In the genomic region with DNA sequence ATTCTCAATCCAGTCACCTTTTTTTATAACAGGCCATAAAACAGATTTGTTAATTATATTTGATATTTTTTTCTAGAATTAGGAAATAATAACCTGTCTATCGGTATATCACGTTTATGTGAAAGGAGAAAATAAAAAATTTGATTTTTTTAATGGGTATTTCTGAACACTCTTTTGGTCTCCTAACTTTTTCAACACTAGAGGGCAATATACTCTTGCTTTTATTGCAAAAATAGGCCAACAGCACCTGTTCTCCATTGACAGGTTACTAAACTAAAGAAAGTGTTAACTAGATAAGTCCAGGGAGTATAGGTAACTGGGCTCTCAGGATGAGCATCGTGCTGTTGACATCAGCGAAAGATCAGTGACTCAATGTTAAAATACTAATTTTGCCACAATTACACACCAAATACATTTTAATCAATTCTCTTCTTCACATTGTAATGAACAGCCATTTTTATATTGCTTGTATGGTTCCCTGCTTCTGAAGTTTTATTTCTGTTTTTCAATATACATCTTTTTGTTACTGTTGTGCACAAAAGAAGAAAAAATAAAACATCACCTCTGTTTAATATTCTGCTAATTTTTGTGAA, we compare ENCODE assay signal across 10 cellular contexts. TPM values are rescaled to one million over a fixed set of nuclear protein-coding genes. Genes with fewer than 3 reads are reported as not detected.
DNase-seq lines count a peak whose midpoint lies in the region; ATAC-seq and TF ChIP-seq lines count a peak whose summit lies in the region.
"Had no signal": no experiment of that assay in that cellular context is flagged by ENCODE, and none has a peak within 500 bp of the region (broad histone marks: within the 10 kb centered on the region; RNA-seq: fewer than 3 reads in every experiment).

No MANE protein-coding gene starts in this region.

- no peaks in the 10 kb centered on the region for H3K9me3 ChIP-seq in Caco-2
- H3K9me3 ChIP-seq in Panc1 (ENCODE audit: control insufficient read depth, insufficient read depth, low read depth, low read length): no peaks in the 10 kb centered on the region
- H3K9me3 ChIP-seq in gastroesophageal sphincter: no peaks in the 10 kb centered on the region

- DNase-seq in Caco-2 (peak in 1 of 2 experiments; percentile 20), HT-29 (ENCODE audit: low spot score) (peak; percentile 51), Panc1 (ENCODE audit: low read depth, low spot score) (no peak), germinal center (ENCODE audit: low spot score) (peak; percentile 3), NCI-H226 (no peak)
- no peak for DNase-seq in activated T-cell treated with anti-CD3 and anti-CD28 coated beads, Interleukin-2, amount 50 U/mL, for 48 hours

- intact Hi-C loops in Caco-2 (cut with micrococcal nuclease; ENCODE audit: unreplicated experiment) (loop anchor here (10.0 kb wide), 3 partner anchors 306 to 704 kb away; no protein-coding TSS in a partner anchor), Panc1 (cut with micrococcal nuclease; ENCODE audit: unreplicated experiment) (loop anchor here (5.0 kb wide), 1 partner anchor 447 kb away; no protein-coding TSS in a partner anchor)

- H3K4me3 ChIP-seq in Caco-2 (ENCODE audit: low read depth, low read length) (no peak overlapping the region), Panc1 (ENCODE audit: low read depth in 2 of 2, low read length in 2 of 2) (no peak overlapping the region), gastroesophageal sphincter (no peak overlapping the region)

- TF ChIP-seq CTCF in Caco-2 (IDR thresholded peaks at IDR 0.05; ENCODE audit: insufficient read depth in 1 of 2, low read depth in 1 of 2, low read length in 1 of 2, severe bottlenecking in 1 of 2, unreplicated experiment in 1 of 2): peak; percentile 43 to 57
- peak; percentile 51; the same call in 1 of the 2 replicates for TF ChIP-seq CTCF in Panc1 (IDR thresholded peaks at IDR 0.05)
- TF ChIP-seq CTCF in gastroesophageal sphincter (IDR thresholded peaks at IDR 0.05): peak in 1 of 4 experiments; percentile 51

- H3K27ac ChIP-seq in Panc1 (ENCODE audit: low read length) (no peak overlapping the region), gastroesophageal sphincter (no peak overlapping the region)

- peaks cover 3% of the 10 kb centered on the region for H3K27me3 Mint-ChIP-seq in Caco-2 (ENCODE audit: insufficient read depth, unreplicated experiment)

- no peaks in the 10 kb centered on the region for H3K4me1 ChIP-seq in Caco-2
- no peaks in the 10 kb centered on the region for H3K4me1 ChIP-seq in Panc1 (ENCODE audit: control insufficient read depth, insufficient read depth, low read length)
- no peaks in the 10 kb centered on the region for H3K4me1 ChIP-seq in gastroesophageal sphincter

- H3K4me3 Mint-ChIP-seq in Caco-2 (ENCODE audit: unreplicated experiment): no peak overlapping the region

- H3K9me3 Mint-ChIP-seq in Caco-2 (ENCODE audit: unreplicated experiment): no peaks in the 10 kb centered on the region

- H3K27me3 ChIP-seq in Caco-2 (replicated peaks; ENCODE audit: control insufficient read depth, insufficient read depth, low read length) (no peaks in the 10 kb centered on the region), Panc1 (ENCODE audit: control insufficient read depth, insufficient read depth, low read length) (no peaks in the 10 kb centered on the region), gastroesophageal sphincter (no peaks in the 10 kb centered on the region)

- BruUV-seq in Caco-2 (replicated peaks; lab: Mats Ljungman, UMichigan) (no TSS peak), Panc1 (replicated peaks; lab: Mats Ljungman, UMichigan) (no TSS peak)

- TF ChIP-seq POLR2A in gastroesophageal sphincter (IDR thresholded peaks at IDR 0.05): no peak

- ATAC-seq in GM19324 (IDR thresholded peaks at IDR 0.05; ENCODE audit: low FRiP score, unreplicated experiment) (peak; percentile 51), Panc1 (no peak), gastroesophageal sphincter (no peak)

- H3K27ac Mint-ChIP-seq in Caco-2 (ENCODE audit: unreplicated experiment): no peak overlapping the region

- no peaks in the 10 kb centered on the region for H3K4me1 Mint-ChIP-seq in Caco-2 (ENCODE audit: low read depth, unreplicated experiment)

- H3K36me3 ChIP-seq in Caco-2 (ENCODE audit: control insufficient read depth, insufficient read depth, low read length): no peaks in the 10 kb centered on the region
- no peaks in the 10 kb centered on the region for H3K36me3 ChIP-seq in Panc1 (ENCODE audit: control insufficient read depth, insufficient read depth, low read length)
- H3K36me3 ChIP-seq in gastroesophageal sphincter: no peaks in the 10 kb centered on the region

- in situ Hi-C loops in Panc1 (cut with HindIII; ENCODE audit: low pct_unique_long_range_greater_than_20kb, low sequenced_read_pairs): no loop called here

- CTCF ChIA-PET in Caco-2 (lab: Charles Lee) (no interaction called here), Panc1 (lab: Charles Lee) (no interaction called here)

- WGBS in gastroesophageal sphincter (ENCODE audit: low coverage in 1 of 2), 2 donors: 8 to 16% methylated on average over 4 of the region's 4 CpGs

- POLR2A ChIA-PET in Caco-2 (lab: Charles Lee): no interaction called here
- POLR2A ChIA-PET in Panc1 (lab: Charles Lee): no interaction called here

- TF ChIP-seq EP300 in gastroesophageal sphincter (IDR thresholded peaks at IDR 0.05): no peak

- no peaks in the 10 kb centered on the region for H3K36me3 Mint-ChIP-seq in Caco-2 (ENCODE audit: insufficient read depth, unreplicated experiment)

RNA-seq across cellular contexts. Expression of a gene that starts 22.8 kb away (rescaled TPM):
- total RNA-seq in Caco-2 (2022) (4.4 and 6.0 TPM in 2 replicates), Panc1 (2021; ENCODE audit: unreplicated experiment) (0.13 TPM), gastroesophageal sphincter (not detected)
- total RNA-seq in HT-29 (2014; rRNA removed; shearing (Covaris generic)): not detected in 2 replicates
- not detected for polyA plus RNA-seq in Panc1 (2012; ENCODE audit: insufficient read length)
- total RNA-seq: mononuclear cell, RPMI7951 had no signal

Comparison
In these comparisons a context has a peak if more than half of its experiments do, and no peak if none do; other contexts are left out.
1. DNase-seq: peak in HT-29 (single experiment) and germinal center (single experiment); none in Panc1 (single experiment), activated T-cell treated with anti-CD3 and anti-CD28 coated beads, Interleukin-2, amount 50 U/mL, for 48 hours (0 of 2) and NCI-H226 (single experiment).